Comparison of ENCODE assay signal across 8 cellular contexts in the genomic region with DNA sequence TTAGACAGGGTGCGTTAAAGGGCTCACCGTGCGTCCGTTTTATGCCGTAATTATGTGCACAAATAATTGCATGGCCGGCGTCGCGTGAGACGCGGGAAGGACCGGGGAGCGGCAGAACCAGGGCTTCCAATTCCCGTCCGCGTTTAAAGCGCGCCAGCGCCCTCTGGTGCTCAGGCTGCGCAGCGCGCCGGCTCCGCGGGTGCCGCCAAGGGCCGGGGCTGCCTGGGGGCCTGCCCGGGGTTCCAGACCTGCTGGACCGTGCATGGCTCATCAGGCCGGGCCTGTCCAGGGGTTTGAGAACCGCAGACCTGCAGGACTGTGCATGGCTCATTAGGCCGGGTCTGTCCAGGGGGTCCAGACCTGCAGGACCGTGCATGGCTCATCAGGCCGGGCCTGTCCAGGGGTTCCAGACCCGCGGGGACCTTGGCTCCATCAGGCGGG.
DNase-seq lines count a peak whose midpoint lies in the region; ATAC-seq and TF ChIP-seq lines count a peak whose summit lies in the region.

No MANE protein-coding gene starts in this region.

- peaks cover 9% of the 10 kb centered on the region for H3K4me1 Mint-ChIP-seq in activated T-cell treated with anti-CD3 and anti-CD28 coated beads, Interleukin-2, amount 50 U/mL, for 72 hours (ENCODE audit: low read depth)
- peaks cover 3% of the 10 kb centered on the region for H3K4me1 Mint-ChIP-seq in neural crest cell
- H3K4me1 Mint-ChIP-seq in stimulated activated naive CD8-positive, alpha-beta T cell treated with anti-CD3 and anti-CD28 coated beads, Interleukin-15, amount 100 ng/mL, for 72 hours: peaks cover 7% of the 10 kb centered on the region

- TF ChIP-seq CTCF in fibroblast of mammary gland (conservative IDR thresholded peaks at IDR 0.05; ENCODE audit: control insufficient read depth, insufficient read depth, low read depth, low read length) (peak; percentile 58), neural crest cell (conservative IDR thresholded peaks at IDR 0.05) (peak; percentile 94)

- no peaks in the 10 kb centered on the region for H3K9me3 Mint-ChIP-seq in activated T-cell treated with anti-CD3 and anti-CD28 coated beads, Interleukin-2, amount 50 U/mL, for 72 hours
- H3K9me3 Mint-ChIP-seq in neural crest cell: no peaks in the 10 kb centered on the region
- H3K9me3 Mint-ChIP-seq in stimulated activated naive CD8-positive, alpha-beta T cell treated with anti-CD3 and anti-CD28 coated beads, Interleukin-15, amount 100 ng/mL, for 72 hours: no peaks in the 10 kb centered on the region

- H3K4me3 Mint-ChIP-seq in activated T-cell treated with anti-CD3 and anti-CD28 coated beads, Interleukin-2, amount 50 U/mL, for 72 hours: peak overlapping the region; percentile 78 to 91
- no peak overlapping the region for H3K4me3 Mint-ChIP-seq in neural crest cell
- peak overlapping the region; percentile 79 to 84 for H3K4me3 Mint-ChIP-seq in stimulated activated naive CD8-positive, alpha-beta T cell treated with anti-CD3 and anti-CD28 coated beads, Interleukin-15, amount 100 ng/mL, for 72 hours

- no peak overlapping the region for H3K4me3 ChIP-seq in fibroblast of mammary gland (ENCODE audit: control insufficient read depth, low read depth, low read length)

- DNase-seq in NCI-H524 (lab: John Stamatoyannopoulos, UW) (peak; percentile 20 to 63), NCI-H524 treated with DMSO at 0.1 percent for 48 hours (lab: John Stamatoyannopoulos, UW) (no peak), OCI-M1 (lab: John Stamatoyannopoulos, UW) (peak; percentile 63), fibroblast of mammary gland (ENCODE audit: low read depth) (peak; percentile 51), neural crest cell (ENCODE audit: low read depth, low spot score) (peak; percentile 86)
- DNase-seq in activated T-cell treated with anti-CD3 and anti-CD28 coated beads, Interleukin-2, amount 50 U/mL, for 72 hours: peak; percentile 68 to 87
- DNase-seq in stimulated activated naive CD8-positive, alpha-beta T cell treated with anti-CD3 and anti-CD28 coated beads, Interleukin-15, amount 100 ng/mL, for 72 hours: peak; percentile 80

- peak; percentile 78 for ATAC-seq in HG03378 (IDR thresholded peaks at IDR 0.05; ENCODE audit: unreplicated experiment)
- peak; percentile 86 to 91 for ATAC-seq in activated T-cell treated with anti-CD3 and anti-CD28 coated beads, Interleukin-2, amount 50 U/mL, for 72 hours (replicated peaks in 1 of 2)
- ATAC-seq in stimulated activated naive CD8-positive, alpha-beta T cell treated with anti-CD3 and anti-CD28 coated beads, Interleukin-15, amount 100 ng/mL, for 72 hours: peak; percentile 87

- no peaks in the 10 kb centered on the region for H3K36me3 Mint-ChIP-seq in activated T-cell treated with anti-CD3 and anti-CD28 coated beads, Interleukin-2, amount 50 U/mL, for 72 hours (ENCODE audit: insufficient read depth in 2 of 2)
- no peaks in the 10 kb centered on the region for H3K36me3 Mint-ChIP-seq in neural crest cell (ENCODE audit: low read depth)

- no peaks in the 10 kb centered on the region for H3K27me3 Mint-ChIP-seq in activated T-cell treated with anti-CD3 and anti-CD28 coated beads, Interleukin-2, amount 50 U/mL, for 72 hours (ENCODE audit: low read depth)
- H3K27me3 Mint-ChIP-seq in neural crest cell (ENCODE audit: low read depth): peaks cover 4% of the 10 kb centered on the region
- H3K27me3 Mint-ChIP-seq in stimulated activated naive CD8-positive, alpha-beta T cell treated with anti-CD3 and anti-CD28 coated beads, Interleukin-15, amount 100 ng/mL, for 72 hours: no peaks in the 10 kb centered on the region

- H3K27ac Mint-ChIP-seq in activated T-cell treated with anti-CD3 and anti-CD28 coated beads, Interleukin-2, amount 50 U/mL, for 72 hours: peak overlapping the region; percentile 76
- no peak overlapping the region for H3K27ac Mint-ChIP-seq in neural crest cell (ENCODE audit: unreplicated experiment)
- peak overlapping the region in 1 of 2 donors; percentile 7 for H3K27ac Mint-ChIP-seq in stimulated activated naive CD8-positive, alpha-beta T cell treated with anti-CD3 and anti-CD28 coated beads, Interleukin-15, amount 100 ng/mL, for 72 hours
